ENCODE assay signal across 8 cellular contexts in the genomic region with DNA sequence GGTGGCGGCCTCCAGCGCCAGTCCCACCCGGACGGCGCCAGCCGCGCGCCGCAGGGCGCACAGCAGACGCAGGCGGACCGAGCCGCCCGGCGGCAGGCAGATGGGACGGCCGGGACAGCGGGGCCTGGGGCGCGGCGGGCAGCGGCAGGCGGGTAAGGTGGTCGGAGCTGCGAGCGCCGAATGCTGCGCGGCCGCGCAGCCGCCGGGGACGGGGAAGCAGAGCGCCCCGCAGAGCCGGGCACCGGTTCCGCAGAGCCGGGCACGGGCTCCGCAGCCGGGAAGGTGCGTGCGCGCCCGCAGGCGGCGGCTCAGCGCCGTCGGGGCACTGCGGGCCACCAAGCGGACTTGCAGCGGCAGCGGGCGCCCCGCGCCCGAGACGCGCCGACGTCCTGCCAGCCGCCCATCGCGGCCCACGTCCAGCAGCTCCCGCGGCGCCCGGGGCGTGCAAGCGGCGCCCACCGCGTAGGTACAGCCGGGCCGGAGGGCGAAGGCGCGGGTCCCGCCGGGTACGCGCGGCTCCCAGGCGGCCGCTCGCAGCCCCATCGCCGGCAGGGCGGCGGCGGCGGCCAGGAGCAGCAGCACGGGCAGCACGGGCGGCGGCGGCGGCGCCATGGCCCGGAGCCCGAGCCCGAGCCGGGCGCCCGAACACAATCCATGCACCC. TPM values are rescaled to one million over a fixed set of nuclear protein-coding genes. Genes with fewer than 3 reads are reported as not detected.
A peak's percentile ranks its signal among the peaks of the same experiment; 100 is the strongest.
DNase-seq lines count a peak whose midpoint lies in the region; ATAC-seq and TF ChIP-seq lines count a peak whose summit lies in the region.

No MANE protein-coding gene starts in this region.

- ATAC-seq in GM21390 (IDR thresholded peaks at IDR 0.05; ENCODE audit: unreplicated experiment) = no peak
- ATAC-seq in GM19328 (IDR thresholded peaks at IDR 0.05; ENCODE audit: unreplicated experiment) = no peak

- no peak for TF ChIP-seq POLR2A in stomach (IDR thresholded peaks at IDR 0.05)

- DNase-seq in DMS53 (lab: John Stamatoyannopoulos, UW) (peak; percentile 66), DMS53 treated with DMSO at 0.1 percent for 48 hours (lab: John Stamatoyannopoulos, UW; ENCODE audit: unreplicated experiment) (no peak), stomach (no peak), kidney glomerular epithelial cell (lab: John Stamatoyannopoulos, UW) (no peak)

- no peak overlapping the region for H3K9ac ChIP-seq in iPS-15b (ENCODE audit: low read depth, low read length)

- H3K4me3 ChIP-seq in iPS-15b (ENCODE audit: low read depth, low read length) (peak overlapping the region; percentile 18), stomach (peak overlapping the region; percentile 46 to 70 (median 58))

- H3K27me3 ChIP-seq in iPS-15b (ENCODE audit: control insufficient read depth, insufficient read depth, low read length) (peaks cover 21% of the 10 kb centered on the region), stomach (peaks cover 0 to 72% (median 22%) of the 10 kb centered on the region in 3 donors)

- H3K4me1 ChIP-seq in iPS-15b (ENCODE audit: control insufficient read depth, insufficient read depth, low read length) (peaks cover 3% of the 10 kb centered on the region), stomach (peaks cover 25 to 56% (median 31%) of the 10 kb centered on the region in 4 donors)

- peak overlapping the region; percentile 10; the same call in 1 of the 2 replicates for H3K27ac ChIP-seq in VCaP
- peak overlapping the region in 3 of 5 donors; percentile 57 to 78 (median 77) for H3K27ac ChIP-seq in stomach

- intact Hi-C loops in stomach (cut with DNase I; ENCODE audit: low total_unique reads) = loop anchor here (5.0 kb wide), 1 partner anchor 164 kb away; no protein-coding TSS in a partner anchor

- WGBS in stomach, 5 donors = 1 to 8% (median 3%) methylated on average over 33 to 110 of the region's 110 CpGs; no CpG with 5 or more reads in 1 of the 5 donors

- TF ChIP-seq CTCF in VCaP (conservative IDR thresholded peaks at IDR 0.05) (no peak), stomach (IDR thresholded peaks at IDR 0.05) (no peak)

- TF ChIP-seq EP300 in stomach (IDR thresholded peaks at IDR 0.05) = no peak

- peaks cover 8% of the 10 kb centered on the region for H3K36me3 ChIP-seq in iPS-15b (ENCODE audit: control insufficient read depth, insufficient read depth, low read length)
- H3K36me3 ChIP-seq in stomach = no peaks in the 10 kb centered on the region

- H3K9me3 ChIP-seq in iPS-15b (ENCODE audit: control insufficient read depth, insufficient read depth, low read length) = no peaks in the 10 kb centered on the region
- no peaks in the 10 kb centered on the region for H3K9me3 ChIP-seq in stomach

RNA-seq across cellular contexts. Expression of a gene that starts 0.7 kb away (rescaled TPM):
- 10 to 100 TPM in 4 of 5 donors, under 1 TPM in 1; 0.29 to 78.2 (median 29.8) TPM for total RNA-seq in stomach
- 10 to 100 TPM in 1 of 3 donors, 1 to 10 TPM in 2; 1.8 to 15.7 (median 4.6) TPM for polyA plus RNA-seq in stomach
